ENCODE assay signal across 1 cellular context in the genomic region with DNA sequence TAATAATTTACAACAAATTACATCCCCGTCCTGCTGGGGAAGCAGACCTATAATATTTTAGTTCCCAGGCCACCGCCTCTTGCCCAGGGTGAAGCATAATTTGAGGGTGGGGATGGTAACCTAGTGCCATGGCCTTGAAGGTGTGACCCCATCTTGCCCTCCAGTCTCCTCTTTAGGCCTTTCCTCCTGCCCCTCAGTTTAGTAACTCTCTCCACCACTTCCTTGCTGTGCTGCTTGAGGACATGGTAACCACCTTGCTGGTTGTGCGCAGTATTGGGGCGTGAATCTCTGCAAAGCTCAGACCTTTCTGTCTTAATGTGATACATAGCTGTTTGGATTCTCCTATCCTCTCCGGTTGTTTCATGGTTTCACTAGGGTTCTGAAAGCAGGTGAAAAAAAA.
TF ChIP-seq lines count a peak whose summit lies in the region.

No MANE protein-coding gene starts in this region.

TF ChIP-seq in IMR-90, 13 proteins besides CTCF, POLR2A, EP300 and RAD21 (continued from another document):
- no peak for TF ChIP-seq RCOR1 (IDR thresholded peaks at IDR 0.05; ENCODE audit: insufficient replicate concordance, low read length)
- no peak for TF ChIP-seq MAFK (IDR thresholded peaks at IDR 0.05; ENCODE audit: low read depth, low read length)
